Comparison of ENCODE assay signal across 21 cellular contexts in the genomic region with DNA sequence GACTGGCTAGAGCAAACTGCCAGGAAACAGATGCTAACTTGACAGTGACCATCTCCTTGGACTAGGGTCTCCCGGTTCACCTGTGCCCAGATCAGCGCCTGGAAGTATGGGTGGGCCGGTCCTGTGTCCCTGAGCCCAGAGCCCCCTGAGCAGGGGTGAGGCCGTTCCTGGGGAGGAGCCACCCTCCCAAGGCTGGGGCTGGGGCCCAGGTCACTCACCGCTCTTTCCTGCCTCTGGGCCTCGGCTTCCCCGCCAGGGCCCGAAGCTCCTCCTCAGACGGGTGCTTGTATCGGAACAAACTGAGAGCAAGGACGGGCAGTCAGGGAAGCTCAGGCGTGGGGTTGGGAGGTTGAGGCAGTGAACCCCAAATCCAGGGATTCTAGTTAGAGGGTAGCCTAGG. TPM values are rescaled to one million over a fixed set of nuclear protein-coding genes. Genes with fewer than 3 reads are reported as not detected.
A peak's percentile ranks its signal among the peaks of the same experiment; 100 is the strongest.
DNase-seq lines count a peak whose midpoint lies in the region; ATAC-seq, FAIRE-seq and TF ChIP-seq lines count a peak whose summit lies in the region.
"Had no signal": no experiment of that assay in that cellular context is flagged by ENCODE, and none has a peak within 500 bp of the region (broad histone marks: within the 10 kb centered on the region; RNA-seq: fewer than 3 reads in every experiment).

No MANE protein-coding gene starts in this region.

- peaks cover 7 to 15% of the 10 kb centered on the region in 2 donors for H3K4me1 Mint-ChIP-seq in natural killer cell treated with Interleukin-12 subunit alpha and Interleukin-12 subunit beta and Interleukin-15 and Interleukin-18, amount 100 ng/mL, for 72 hours (ENCODE audit: low read depth in 2 of 2)
- peaks cover 5 to 19% of the 10 kb centered on the region in 2 donors for H3K4me1 Mint-ChIP-seq in natural killer cell

- no peak overlapping the region for H2AK5ac ChIP-seq in H1 (ENCODE audit: low read depth, low read length)

- H3K18ac ChIP-seq in H1 (ENCODE audit: extremely low read depth, low read length): no peak overlapping the region

- no peak overlapping the region for H3K56ac ChIP-seq in H1 (replicated peaks; ENCODE audit: insufficient read length, low read depth, low read length)

- H2BK15ac ChIP-seq in H1 (ENCODE audit: low read length): no peak overlapping the region

- H3K9me3 ChIP-seq in H1 (ENCODE audit: insufficient read depth in 2 of 2, low read depth in 1 of 2, low read length in 1 of 2) (peaks cover 5 to 13% of the 10 kb centered on the region in 2 experiments; a peak in 3 of 4 replicates), thyroid gland (no peaks in the 10 kb centered on the region)

- H3K4me2 ChIP-seq in H1 (ENCODE audit: insufficient read depth in 1 of 2, low read depth in 2 of 2, low read length in 2 of 2): no peak overlapping the region
- H3K4me2 ChIP-seq: A549; BLaER1 treated with 17β-estradiol and CSF1 and Interleukin-3, amounts not matched to agents 10 nM and 100 nM had no signal

- no peaks in the 10 kb centered on the region for H3K9me3 Mint-ChIP-seq in natural killer cell treated with Interleukin-12 subunit alpha and Interleukin-12 subunit beta and Interleukin-15 and Interleukin-18, amount 100 ng/mL, for 72 hours
- H3K9me3 Mint-ChIP-seq in natural killer cell: no peaks in the 10 kb centered on the region
- H3K9me3 Mint-ChIP-seq: CD4-positive, alpha-beta T cell had no signal

- no peak for TF ChIP-seq EP300 in H1 (IDR thresholded peaks at IDR 0.05; ENCODE audit: borderline replicate concordance in 1 of 2, low read depth in 2 of 2, low read length in 2 of 2)

- no peak overlapping the region for H2BK5ac ChIP-seq in H1 (ENCODE audit: low read depth, low read length)

- no peak overlapping the region for H3K4ac ChIP-seq in H1 (replicated peaks; ENCODE audit: insufficient read length, low read depth, low read length)

- no peaks in the 10 kb centered on the region for H3K27me3 Mint-ChIP-seq in natural killer cell treated with Interleukin-12 subunit alpha and Interleukin-12 subunit beta and Interleukin-15 and Interleukin-18, amount 100 ng/mL, for 72 hours
- H3K27me3 Mint-ChIP-seq in natural killer cell (ENCODE audit: low read depth in 2 of 2): no peaks in the 10 kb centered on the region
- H3K27me3 Mint-ChIP-seq: B cell; CD4-positive, alpha-beta T cell had no signal

- H3K4me1 ChIP-seq in H1 (replicated peaks in 1 of 4; ENCODE audit: control insufficient read depth in 3 of 4, insufficient read depth in 4 of 4, low read length in 3 of 4) (peaks cover 0 to 14% (median 10%) of the 10 kb centered on the region in 4 experiments; a peak in 6 of 7 replicates), thyroid gland (peaks cover 9 to 16% of the 10 kb centered on the region in 2 donors)
- H3K4me1 ChIP-seq: Caco-2 had no signal

- H3K27ac ChIP-seq in H1 (ENCODE audit: low read depth, low read length): no peak overlapping the region
- H3K27ac ChIP-seq in thyroid gland: no peak overlapping the region
- H3K27ac ChIP-seq: 22Rv1; A549; BLaER1 treated with 17β-estradiol and CSF1 and Interleukin-3, amounts not matched to agents 10 nM and 100 nM; C4-2B had no signal

- H3K14ac ChIP-seq in H1 (ENCODE audit: insufficient read length): no peak overlapping the region

- H2AFZ ChIP-seq in H1 (ENCODE audit: low read length): no peak overlapping the region

- peaks cover 0 to 4% of the 10 kb centered on the region in 2 experiments; a peak in 1 of 4 replicates for H3K79me2 ChIP-seq in H1 (ENCODE audit: control insufficient read depth in 1 of 2, insufficient read depth in 2 of 2, low read length in 2 of 2)

- no peak for TF ChIP-seq RAD21 in H1 (IDR thresholded peaks at IDR 0.05 in 1 of 2, conservative IDR thresholded peaks at IDR 0.05 in 1 of 2; ENCODE audit: low read depth in 2 of 2, low read length in 2 of 2)

- DNase-seq in natural killer cell treated with Interleukin-12 subunit alpha and Interleukin-12 subunit beta and Interleukin-15 and Interleukin-18, amount 100 ng/mL, for 72 hours (ENCODE audit: low spot score): peak; percentile 44
- no peak for DNase-seq in natural killer cell
- DNase-seq in H1 (ENCODE audit: low read depth in 1 of 2, low spot score in 2 of 2): no peak
- DNase-seq in thyroid gland: no peak
- no peak for DNase-seq in GM19239 (ENCODE audit: insufficient read length, low spot score)
- DNase-seq: AML-193; Caco-2; Calu3; CD4-positive, alpha-beta T cell; CD8-positive, alpha-beta T cell; DMS79 treated with DMSO at 0.1 percent for 48 hours; GF-D8 had no signal

- no peak overlapping the region for H2BK20ac ChIP-seq in H1 (ENCODE audit: low read length)

- H3K4me3 Mint-ChIP-seq in natural killer cell treated with Interleukin-12 subunit alpha and Interleukin-12 subunit beta and Interleukin-15 and Interleukin-18, amount 100 ng/mL, for 72 hours: no peak overlapping the region
- H3K4me3 Mint-ChIP-seq in natural killer cell: no peak overlapping the region
- H3K4me3 Mint-ChIP-seq: B cell; CD4-positive, alpha-beta T cell; CD8-positive, alpha-beta T cell had no signal

- 95% methylated on average over 12 of the region's 12 CpGs; no CpG with 5 or more reads in 1 of the 2 experiments for WGBS in H1 (ENCODE audit: extremely low coverage in 1 of 2, insufficient coverage in 1 of 2, insufficient read length in 1 of 2, insufficient replicate concordance in 2 of 2, low coverage in 1 of 2, low lambda C conversion rate in 2 of 2, missing lambda C conversion rate in 1 of 2), 2 experiments
- WGBS in thyroid gland, 2 donors: 97% methylated on average over 8 to 12 of the region's 12 CpGs

- no peak for TF ChIP-seq POLR2A in H1 (IDR thresholded peaks at IDR 0.05; ENCODE audit: control extremely low read depth in 1 of 2, low read depth in 2 of 2, low read length in 2 of 2)
- no peak for TF ChIP-seq POLR2A in thyroid gland (IDR thresholded peaks at IDR 0.05)

- no peak overlapping the region for H2BK12ac ChIP-seq in H1 (ENCODE audit: low read depth, low read length)

- H4K5ac ChIP-seq in H1 (ENCODE audit: insufficient read length, low read depth, low read length): no peak overlapping the region

- no peak for TF ChIP-seq CTCF in natural killer cell (IDR thresholded peaks at IDR 0.05)
- TF ChIP-seq CTCF in H1 (IDR thresholded peaks at IDR 0.05; ENCODE audit: control extremely low read depth in 1 of 3, insufficient read depth in 1 of 3, low read depth in 1 of 3, low read length in 3 of 3): no peak
- no peak for TF ChIP-seq CTCF in thyroid gland (IDR thresholded peaks at IDR 0.05)

- H3K23me2 ChIP-seq in H1 (ENCODE audit: low read depth, low read length): peaks cover 2% of the 10 kb centered on the region; the same call in 1 of the 2 replicates

- no peak overlapping the region for H3K23ac ChIP-seq in H1 (ENCODE audit: insufficient read length)

- CTCF ChIA-PET in H1 (lab: Charles Lee; ENCODE audit: partially characterized antibody): no interaction called here

- no peak overlapping the region for H4K91ac ChIP-seq in H1 (replicated peaks; ENCODE audit: insufficient read length, low read length)

- no peak overlapping the region for H3K27ac Mint-ChIP-seq in natural killer cell treated with Interleukin-12 subunit alpha and Interleukin-12 subunit beta and Interleukin-15 and Interleukin-18, amount 100 ng/mL, for 72 hours
- no peak overlapping the region for H3K27ac Mint-ChIP-seq in natural killer cell
- H3K27ac Mint-ChIP-seq: B cell; CD4-positive, alpha-beta T cell; CD8-positive, alpha-beta T cell had no signal

- FAIRE-seq in H1 (lab: Jason Lieb, UNC): no peak
- FAIRE-seq in GM19239 (lab: Jason Lieb, UNC): no peak
- FAIRE-seq: A549, D721Med, G401.6, GM12891 had no signal

- no peak overlapping the region for H2BK120ac ChIP-seq in H1 (replicated peaks; ENCODE audit: low read depth, low read length)

- H4K20me1 ChIP-seq in H1 (replicated peaks in 1 of 2; ENCODE audit: control insufficient read depth in 1 of 2, insufficient read depth in 2 of 2, low read length in 2 of 2): peaks cover 2 to 7% of the 10 kb centered on the region in 2 experiments
- H4K20me1 ChIP-seq: BLaER1 treated with 17β-estradiol and CSF1 and Interleukin-3, amounts not matched to agents 10 nM and 100 nM had no signal

- POLR2A ChIA-PET in H1 (lab: Charles Lee; ENCODE audit: partially characterized antibody): interaction anchor here (1.4 to 1.9 kb wide), 3 partner anchors 11 to 29 kb away, joined by 3 to 8 read pairs (median 4); no protein-coding TSS in a partner anchor

- H3K36me3 ChIP-seq in H1 (ENCODE audit: control insufficient read depth in 2 of 4, insufficient read depth in 4 of 4, low read length in 3 of 4): peaks cover 2 to 14% (median 3%) of the 10 kb centered on the region in 4 experiments; a peak in 3 of 8 replicates
- H3K36me3 ChIP-seq in thyroid gland: no peaks in the 10 kb centered on the region

- H4K8ac ChIP-seq in H1 (ENCODE audit: extremely low read depth, insufficient read depth, low read length): peak overlapping the region; percentile 80; the same call in 1 of the 2 replicates

- H3K79me1 ChIP-seq in H1 (ENCODE audit: low read depth, low read length): peaks cover 7% of the 10 kb centered on the region; the same call in 1 of the 2 replicates

- intact Hi-C loops in natural killer cell (cut with micrococcal nuclease): no loop called here
- intact Hi-C loops in thyroid gland (cut with DNase I): no loop called here

- H3K4me3 ChIP-seq in H1 (ENCODE audit: extremely low read depth in 1 of 4, insufficient read depth in 2 of 4, low read depth in 3 of 4, low read length in 4 of 4) (no peak overlapping the region), thyroid gland (replicated peaks in 1 of 3) (no peak overlapping the region)
- H3K4me3 ChIP-seq: A549 had no signal

- peak in 1 of 2 donors; percentile 31 for ATAC-seq in natural killer cell treated with Interleukin-12 subunit alpha and Interleukin-12 subunit beta and Interleukin-15 and Interleukin-18, amount 100 ng/mL, for 72 hours
- ATAC-seq in natural killer cell: no peak
- ATAC-seq: A549; CD8-positive, alpha-beta T cell had no signal

- H3K36me3 Mint-ChIP-seq in natural killer cell treated with Interleukin-12 subunit alpha and Interleukin-12 subunit beta and Interleukin-15 and Interleukin-18, amount 100 ng/mL, for 72 hours: no peaks in the 10 kb centered on the region
- no peaks in the 10 kb centered on the region for H3K36me3 Mint-ChIP-seq in natural killer cell

- H3K27me3 ChIP-seq in H1 (replicated peaks in 1 of 4; ENCODE audit: control insufficient read depth in 3 of 4, extremely low read depth in 1 of 4, insufficient read depth in 3 of 4, low read length in 3 of 4): peaks cover 0 to 3% (median 0%) of the 10 kb centered on the region in 4 experiments; a peak in 4 of 7 replicates
- H3K27me3 ChIP-seq in thyroid gland: no peaks in the 10 kb centered on the region
- H3K27me3 ChIP-seq: BLaER1 treated with 17β-estradiol and CSF1 and Interleukin-3, amounts not matched to agents 10 nM and 100 nM had no signal

- no peak overlapping the region for H3K9ac ChIP-seq in H1 (replicated peaks in 1 of 4; ENCODE audit: extremely low read depth in 1 of 4, low read depth in 3 of 4, low read length in 3 of 4)
- H3K9ac ChIP-seq: BLaER1 treated with 17β-estradiol and CSF1 and Interleukin-3, amounts not matched to agents 10 nM and 100 nM had no signal

RNA-seq across cellular contexts. Expression of a gene that starts 5.4 kb away (rescaled TPM):
- 10 to 100 TPM; 22.0 to 38.1 TPM for total RNA-seq in natural killer cell treated with Interleukin-12 subunit alpha and Interleukin-12 subunit beta and Interleukin-15 and Interleukin-18, amount 100 ng/mL, for 72 hours
- total RNA-seq in natural killer cell: 10 to 100 TPM; 13.9 to 16.5 (median 14.2) TPM
- total RNA-seq in H1 (2021; fragmentation: NEBNext Ultra II Directional; extraction: Animal tissue kit (Norgen Biotek cat#: 25700)): 41.9 and 47.8 TPM in 2 replicates
- polyA plus RNA-seq in H1 (2011; rRNA removed): 103 and 153 TPM in 2 replicates
- polyA plus RNA-seq in H1 (2011; cell fraction: cytosol; rRNA removed): 80.8 TPM
- 202 TPM for polyA plus RNA-seq in H1 (2011; cell fraction: nucleus; rRNA removed)
- 26.3 to 50.2 TPM (median 47.7 TPM) in 4 replicates for polyA plus RNA-seq in H1 (2012, experiment 1 of 2)
- 46.4 TPM for polyA plus RNA-seq in H1 (2012, experiment 2 of 2)
- 62.3 TPM for polyA plus RNA-seq in H1 (2013, experiment 1 of 2)
- 53.9 TPM for polyA plus RNA-seq in H1 (2013, experiment 2 of 2)
- polyA minus RNA-seq in H1 (2011; rRNA and poly(A)+ RNA removed): 46.0 and 81.2 TPM in 2 replicates
- polyA minus RNA-seq in H1 (2011; cell fraction: cytosol; rRNA and poly(A)+ RNA removed): 40.2 TPM
- 34.3 TPM for polyA minus RNA-seq in H1 (2011; cell fraction: nucleus; rRNA and poly(A)+ RNA removed)
- 10 to 100 TPM; 29.6 to 37.8 (median 33.1) TPM for total RNA-seq in thyroid gland

RNA-seq across cellular contexts. Expression of a gene that starts 37.2 kb away (rescaled TPM):
- total RNA-seq in natural killer cell treated with Interleukin-12 subunit alpha and Interleukin-12 subunit beta and Interleukin-15 and Interleukin-18, amount 100 ng/mL, for 72 hours: 1 to 10 TPM; 2.4 to 5.9 TPM
- total RNA-seq in natural killer cell (1 to 10 TPM; 4.7 to 7.0 (median 5.6) TPM), thyroid gland (1 to 10 TPM in 1 of 4 donors, under 1 TPM in 1, not detected in 2; 0.67 to 1.5 TPM)
- total RNA-seq in H1 (2021; fragmentation: NEBNext Ultra II Directional; extraction: Animal tissue kit (Norgen Biotek cat#: 25700)): 2.8 and 4.1 TPM in 2 replicates
- polyA plus RNA-seq in H1 (2011; rRNA removed): 3.7 and 17.8 TPM in 2 replicates
- polyA plus RNA-seq in H1 (2011; cell fraction: cytosol; rRNA removed): 8.9 TPM
- 17.1 TPM for polyA plus RNA-seq in H1 (2011; cell fraction: nucleus; rRNA removed)
- 1.4 to 2.8 TPM (median 1.6 TPM) in 4 replicates for polyA plus RNA-seq in H1 (2012, experiment 1 of 2)
- 1.7 TPM for polyA plus RNA-seq in H1 (2012, experiment 2 of 2)
- polyA plus RNA-seq in H1 (2013, experiment 1 of 2): 1.1 TPM
- polyA plus RNA-seq in H1 (2013, experiment 2 of 2): 1.5 TPM
- 0.76 and 2.1 TPM in 2 replicates for polyA minus RNA-seq in H1 (2011; rRNA and poly(A)+ RNA removed)
- not detected for polyA minus RNA-seq in H1 (2011; cell fraction: cytosol; rRNA and poly(A)+ RNA removed)
- polyA minus RNA-seq in H1 (2011; cell fraction: nucleus; rRNA and poly(A)+ RNA removed): 1.4 TPM
- total RNA-seq: A172 had no signal

RNA-seq across cellular contexts. Expression of a gene that starts 59.0 kb away (rescaled TPM):
- total RNA-seq in natural killer cell treated with Interleukin-12 subunit alpha and Interleukin-12 subunit beta and Interleukin-15 and Interleukin-18, amount 100 ng/mL, for 72 hours: 10 to 100 TPM; 47.2 to 64.5 TPM
- total RNA-seq in natural killer cell: 10 to 100 TPM; 28.2 to 42.4 (median 33.2) TPM
- total RNA-seq in H1 (2021; fragmentation: NEBNext Ultra II Directional; extraction: Animal tissue kit (Norgen Biotek cat#: 25700)): 15.9 and 20.9 TPM in 2 replicates
- polyA plus RNA-seq in H1 (2011; rRNA removed): 15.0 and 22.9 TPM in 2 replicates
- 15.4 TPM for polyA plus RNA-seq in H1 (2011; cell fraction: cytosol; rRNA removed)
- polyA plus RNA-seq in H1 (2011; cell fraction: nucleus; rRNA removed): 24.2 TPM
- 11.8 to 16.6 TPM (median 13.8 TPM) in 4 replicates for polyA plus RNA-seq in H1 (2012, experiment 1 of 2)
- polyA plus RNA-seq in H1 (2012, experiment 2 of 2): 10.5 TPM
- 13.4 TPM for polyA plus RNA-seq in H1 (2013, experiment 1 of 2)
- 13.0 TPM for polyA plus RNA-seq in H1 (2013, experiment 2 of 2)
- 10.8 and 12.8 TPM in 2 replicates for polyA minus RNA-seq in H1 (2011; rRNA and poly(A)+ RNA removed)
- 4.4 TPM for polyA minus RNA-seq in H1 (2011; cell fraction: cytosol; rRNA and poly(A)+ RNA removed)
- polyA minus RNA-seq in H1 (2011; cell fraction: nucleus; rRNA and poly(A)+ RNA removed): 12.4 TPM
- 10 to 100 TPM; 15.4 to 38.7 (median 18.2) TPM for total RNA-seq in thyroid gland

RNA-seq across cellular contexts. Expression of a gene that starts 59.1 kb away (rescaled TPM):
- 100 to 1,000 TPM in 1 of 2 donors, 10 to 100 TPM in 1; 45.2 to 107 TPM for total RNA-seq in natural killer cell treated with Interleukin-12 subunit alpha and Interleukin-12 subunit beta and Interleukin-15 and Interleukin-18, amount 100 ng/mL, for 72 hours
- total RNA-seq in natural killer cell (10 to 100 TPM; 50.1 to 67.5 (median 66.0) TPM), thyroid gland (10 to 100 TPM; 32.5 to 87.8 (median 57.0) TPM)
- 72.9 and 77.7 TPM in 2 replicates for total RNA-seq in H1 (2021; fragmentation: NEBNext Ultra II Directional; extraction: Animal tissue kit (Norgen Biotek cat#: 25700))
- polyA plus RNA-seq in H1 (2011; rRNA removed): 87.5 and 105 TPM in 2 replicates
- polyA plus RNA-seq in H1 (2011; cell fraction: cytosol; rRNA removed): 84.1 TPM
- polyA plus RNA-seq in H1 (2011; cell fraction: nucleus; rRNA removed): 140 TPM
- 71.3 to 123 TPM (median 104 TPM) in 4 replicates for polyA plus RNA-seq in H1 (2012, experiment 1 of 2)
- 156 TPM for polyA plus RNA-seq in H1 (2012, experiment 2 of 2)
- 97.6 TPM for polyA plus RNA-seq in H1 (2013, experiment 1 of 2)
- 103 TPM for polyA plus RNA-seq in H1 (2013, experiment 2 of 2)
- polyA minus RNA-seq in H1 (2011; rRNA and poly(A)+ RNA removed): 29.0 and 36.8 TPM in 2 replicates
- polyA minus RNA-seq in H1 (2011; cell fraction: cytosol; rRNA and poly(A)+ RNA removed): 32.7 TPM
- 47.1 TPM for polyA minus RNA-seq in H1 (2011; cell fraction: nucleus; rRNA and poly(A)+ RNA removed)
